In the genomic region with DNA sequence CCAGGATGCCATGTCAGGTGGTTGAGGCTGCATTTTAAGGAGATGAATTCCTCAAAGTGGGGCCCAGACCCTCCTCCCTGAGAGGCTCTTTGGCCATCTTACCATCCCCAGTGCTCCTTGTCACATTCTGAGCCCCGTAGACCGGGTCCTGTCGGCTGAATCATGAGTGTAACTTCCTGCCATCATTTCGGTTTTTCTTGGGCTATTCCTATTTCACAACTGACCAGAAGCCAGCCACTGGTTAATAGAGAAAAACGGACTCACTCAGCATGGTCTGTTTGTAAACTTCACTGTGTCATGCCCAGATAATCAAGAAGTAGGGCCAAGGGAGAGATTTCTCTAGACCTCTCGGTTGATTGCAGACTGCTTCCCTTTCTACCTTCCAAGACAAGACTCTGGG, we compare ENCODE assay signal across 21 cellular contexts.
"Had no signal": no experiment of that assay in that cellular context is flagged by ENCODE, and none has a peak within 500 bp of the region (broad histone marks: within the 10 kb centered on the region; RNA-seq: fewer than 3 reads in every experiment).

No MANE protein-coding gene starts in this region.

- ATAC-seq: mucosa of descending colon; sciatic nerve; stimulated activated naive CD8-positive, alpha-beta T cell treated with anti-CD3 and anti-CD28 coated beads, Interleukin-15, amount 100 ng/mL, for 72 hours had no signal

- H3K27ac ChIP-seq: left ventricle myocardium inferior, neural progenitor cell, parathyroid adenoma, suprapubic skin, transverse colon, VCaP had no signal

- H3K36me3 ChIP-seq: left ventricle myocardium inferior, transverse colon had no signal

- H2AFZ ChIP-seq: neural progenitor cell, parathyroid adenoma had no signal

- DNase-seq: activated CD4-positive, alpha-beta T cell treated with anti-CD3 and anti-CD28 coated beads, Interleukin-2, amount 50 U/mL, for 48 hours; activated gamma-delta T cell; cerebellar nuclear complex; cortex of kidney; erythroblast; left ventricle myocardium inferior; mucosa of descending colon; naive B cell; stimulated activated CD4-positive, alpha-beta T cell treated with anti-CD3 and anti-CD28 coated beads, Interleukin-4, amount 100 ng/mL, for 1 hour; stimulated activated naive CD8-positive, alpha-beta T cell treated with anti-CD3 and anti-CD28 coated beads, Interleukin-15, amount 100 ng/mL, for 72 hours; transverse colon had no signal

- H3K4me2 ChIP-seq: neural progenitor cell, smooth muscle cell had no signal

- H3K4me3 ChIP-seq: left ventricle myocardium inferior, mucosa of descending colon, neural progenitor cell, smooth muscle cell, suprapubic skin, transverse colon had no signal

- FAIRE-seq: astrocyte, bronchial epithelial cell, endometrium, frontal cortex had no signal

- H3K27me3 ChIP-seq: suprapubic skin had no signal

- H3K9me3 ChIP-seq: left ventricle myocardium inferior, mucosa of descending colon, suprapubic skin, transverse colon had no signal
